19 cellular contexts compared by ENCODE assay signal in the genomic region with DNA sequence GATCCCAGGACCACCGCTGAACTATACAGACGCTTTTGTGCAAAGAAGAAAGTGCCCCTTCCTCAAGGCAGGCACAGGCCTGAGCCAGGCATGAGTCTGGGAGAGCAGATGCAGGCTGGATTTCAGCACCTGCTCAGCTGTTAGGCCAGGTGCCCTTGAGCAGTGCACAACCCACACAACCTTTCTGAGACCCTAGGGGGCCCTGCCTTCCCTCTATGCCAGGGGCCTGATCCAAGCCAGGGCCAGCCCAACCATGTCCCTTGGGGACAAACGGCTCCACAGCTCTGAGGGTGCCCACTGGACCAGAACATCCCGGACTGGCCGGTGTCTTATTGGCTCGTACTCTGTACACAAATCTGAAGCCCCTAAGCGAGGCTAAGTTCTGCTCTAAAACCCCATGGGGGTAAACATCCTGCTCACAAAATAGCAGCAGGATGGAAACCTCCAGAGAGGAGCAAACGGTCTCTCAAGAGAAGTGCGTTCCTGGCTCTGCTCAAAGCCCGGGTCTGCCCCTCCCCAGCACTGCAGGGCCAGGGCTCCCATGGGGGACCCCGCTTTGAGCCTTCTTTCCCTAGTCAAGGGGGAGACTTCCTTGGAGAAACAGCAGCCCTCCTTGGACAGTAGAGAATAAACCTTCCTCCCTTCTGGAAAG.
"Had no signal": no experiment of that assay in that cellular context is flagged by ENCODE, and none has a peak within 500 bp of the region (broad histone marks: within the 10 kb centered on the region; RNA-seq: fewer than 3 reads in every experiment).

No MANE protein-coding gene starts in this region.

- H3K4me3 Mint-ChIP-seq: activated CD8-positive, alpha-beta memory T cell treated with anti-CD3 and anti-CD28 coated beads, Interleukin-2, amount 10 ng/mL, durations not matched to agents 7 days and 5 days; activated naive CD8-positive, alpha-beta T cell treated with anti-CD3 and anti-CD28 coated beads for 36 hours; activated T-cell treated with anti-CD3 and anti-CD28 coated beads, Interleukin-2, amount 50 U/mL, for 4 hours; immature natural killer cell; T-helper 2 cell treated with Interferon-gamma antibody and Interleukin-4, amounts not matched to agents 5 μg/mL and 100 μg/mL, for 36 hours had no signal

- H3K27ac ChIP-seq: breast epithelium, esophagus squamous epithelium, suprapubic skin had no signal

- H3K9me3 Mint-ChIP-seq: activated naive CD8-positive, alpha-beta T cell treated with anti-CD3 and anti-CD28 coated beads for 36 hours had no signal

- H3K9me3 ChIP-seq: esophagus squamous epithelium, suprapubic skin had no signal

- H3K36me3 Mint-ChIP-seq: activated CD8-positive, alpha-beta memory T cell treated with anti-CD3 and anti-CD28 coated beads, Interleukin-2, amount 10 ng/mL, durations not matched to agents 7 days and 5 days; activated naive CD8-positive, alpha-beta T cell treated with anti-CD3 and anti-CD28 coated beads for 36 hours had no signal

- H3K4me1 ChIP-seq: breast epithelium had no signal

- ATAC-seq: activated CD4-positive, CD25-positive, alpha-beta regulatory T cell treated with anti-CD3 and anti-CD28 coated beads, Interleukin-2, amount 50 U/mL, for 24 hours; activated CD8-positive, alpha-beta memory T cell treated with anti-CD3 and anti-CD28 coated beads, Interleukin-2, amount 10 ng/mL, durations not matched to agents 7 days and 5 days; activated T-cell treated with anti-CD3 and anti-CD28 coated beads, Interleukin-2, amount 50 U/mL, for 4 hours; left colon had no signal

- DNase-seq: activated CD4-positive, alpha-beta T cell treated with anti-CD3 and anti-CD28 coated beads, Interleukin-2, amount 50 U/mL, for 48 hours; activated CD8-positive, alpha-beta memory T cell treated with anti-CD3 and anti-CD28 coated beads, Interleukin-2, amount 10 ng/mL, durations not matched to agents 7 days and 5 days; activated gamma-delta T cell treated with Interleukin-2 at 50 U/mL for 16 hours; activated naive CD8-positive, alpha-beta T cell treated with anti-CD3 and anti-CD28 coated beads for 36 hours; activated T-cell treated with anti-CD3 and anti-CD28 coated beads, Interleukin-2, amount 50 U/mL, for 4 hours; anterior cingulate cortex; esophagus squamous epithelium; foreskin fibroblast; glutamatergic neuron; immature natural killer cell; mammary epithelial cell; stimulated activated naive CD4-positive, alpha-beta T cell treated with Interleukin-2 at 50 U/mL for 16 hours; SW 1271 had no signal

- H3K36me3 ChIP-seq: breast epithelium, esophagus squamous epithelium, suprapubic skin had no signal

- H3K4me1 Mint-ChIP-seq: activated CD8-positive, alpha-beta memory T cell treated with anti-CD3 and anti-CD28 coated beads, Interleukin-2, amount 10 ng/mL, durations not matched to agents 7 days and 5 days; activated naive CD8-positive, alpha-beta T cell treated with anti-CD3 and anti-CD28 coated beads for 36 hours had no signal

- H3K4me3 ChIP-seq: breast epithelium, esophagus squamous epithelium, smooth muscle cell, suprapubic skin had no signal

- H3K27ac Mint-ChIP-seq: activated CD8-positive, alpha-beta memory T cell treated with anti-CD3 and anti-CD28 coated beads, Interleukin-2, amount 10 ng/mL, durations not matched to agents 7 days and 5 days; activated naive CD8-positive, alpha-beta T cell treated with anti-CD3 and anti-CD28 coated beads for 36 hours; T-helper 2 cell treated with Interferon-gamma antibody and Interleukin-4, amounts not matched to agents 5 μg/mL and 100 μg/mL, for 36 hours had no signal

- H3K4me2 ChIP-seq: smooth muscle cell had no signal
